ENCODE assay signal across 1 cellular context in genomic region chrX:39162322-39162721, GRCh38.
TF ChIP-seq lines count a peak whose summit lies in the region.

No MANE protein-coding gene starts in this region.

TF ChIP-seq in GM23338, 12 proteins besides CTCF, POLR2A, EP300 and RAD21 (continued from another document):
- no peak for TF ChIP-seq REST (IDR thresholded peaks at IDR 0.05; ENCODE audit: unreplicated experiment)
TF ChIP-seq in GM23338: peak in this region for 0.
